In the genomic region with DNA sequence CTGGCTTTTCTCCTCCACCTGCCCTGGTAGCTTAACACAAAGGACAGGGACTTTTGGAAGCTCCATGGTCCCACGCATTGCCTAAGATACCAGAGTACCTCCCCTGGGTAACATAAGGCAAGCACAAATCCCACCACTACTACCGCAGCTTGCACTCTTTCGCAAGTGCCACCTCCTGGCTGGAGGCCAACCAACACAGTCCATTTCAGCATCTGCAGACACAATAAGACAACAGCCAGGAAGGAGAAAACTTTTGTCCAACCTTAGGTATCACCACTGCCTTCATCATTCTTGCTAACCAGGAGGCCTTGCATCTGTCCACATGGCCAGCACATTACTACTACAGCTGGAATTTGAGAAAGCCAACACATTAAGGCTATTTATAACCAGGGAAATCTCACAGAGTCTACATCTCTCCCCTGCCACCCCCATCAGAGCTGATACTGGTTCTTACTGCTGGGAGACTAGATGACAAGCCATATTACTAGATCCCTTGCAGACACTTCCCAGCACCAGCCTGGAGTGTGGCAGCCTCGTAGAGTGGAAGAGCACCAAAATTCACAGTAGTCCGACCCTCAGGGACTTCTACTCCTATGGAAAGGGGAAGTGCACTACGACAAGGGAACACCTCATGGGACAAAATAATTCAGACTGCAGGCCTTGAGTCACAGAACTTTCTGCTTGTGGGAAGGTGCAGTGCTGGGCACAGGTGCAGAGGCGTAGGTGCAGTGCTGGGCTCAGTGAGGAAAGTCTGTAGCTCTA, we compare ENCODE assay signal across 14 cellular contexts. TPM values are rescaled to one million over a fixed set of nuclear protein-coding genes. Genes with fewer than 3 reads are reported as not detected.
A peak's percentile ranks its signal among the peaks of the same experiment; 100 is the strongest.
DNase-seq lines count a peak whose midpoint lies in the region; ATAC-seq and TF ChIP-seq lines count a peak whose summit lies in the region.
"Had no signal": no experiment of that assay in that cellular context is flagged by ENCODE, and none has a peak within 500 bp of the region (broad histone marks: within the 10 kb centered on the region; RNA-seq: fewer than 3 reads in every experiment).

No MANE protein-coding gene starts in this region.

- DNase-seq in AG08396 (ENCODE audit: low spot score) (peak; percentile 14), HCEC 1CT (peak; percentile 44), SK-N-MC (ENCODE audit: low read depth, low spot score) (no peak), heart left ventricle (no peak), NCI-H2029 (lab: John Stamatoyannopoulos, UW) (no peak), NCI-H2227 treated with DMSO at 0.1 percent for 48 hours (lab: John Stamatoyannopoulos, UW) (no peak), mucosa of descending colon (no peak)
- no peak for DNase-seq in T-helper 2 cell treated with Interferon-gamma antibody and Interleukin-4, amounts not matched to agents 5 μg/mL and 100 μg/mL, for 36 hours (ENCODE audit: low spot score)
- DNase-seq: activated CD4-positive, alpha-beta T cell treated with anti-CD3 and anti-CD28 coated beads, Interleukin-2, amount 50 U/mL, for 1 hour; central memory CD4-positive, alpha-beta T cell; NCI-H1105 treated with DMSO at 0.1 percent for 48 hours; NCI-H526; substantia nigra; T-helper 1 cell had no signal

- TF ChIP-seq POLR2A in heart left ventricle (IDR thresholded peaks at IDR 0.05) = no peak

- peaks cover 5% of the 10 kb centered on the region for H3K4me1 Mint-ChIP-seq in T-helper 2 cell treated with Interferon-gamma antibody and Interleukin-4, amounts not matched to agents 5 μg/mL and 100 μg/mL, for 36 hours (ENCODE audit: low read depth)

- WGBS in heart left ventricle, 4 donors = 58 to 74% (median 65%) methylated on average over 7 of the region's 7 CpGs

- H3K4me3 Mint-ChIP-seq in T-helper 2 cell treated with Interferon-gamma antibody and Interleukin-4, amounts not matched to agents 5 μg/mL and 100 μg/mL, for 36 hours = no peak overlapping the region

- no peaks in the 10 kb centered on the region for H3K27me3 ChIP-seq in heart left ventricle

- intact Hi-C loops in heart left ventricle (cut with DNase I) = no loop called here
- intact Hi-C loops in mucosa of descending colon (cut with DNase I, micrococcal nuclease) = no loop called here

- H3K27me3 Mint-ChIP-seq in T-helper 2 cell treated with Interferon-gamma antibody and Interleukin-4, amounts not matched to agents 5 μg/mL and 100 μg/mL, for 36 hours (ENCODE audit: low read depth) = peaks cover 4% of the 10 kb centered on the region

- no peak overlapping the region for H3K9ac ChIP-seq in SK-N-MC (ENCODE audit: insufficient read length)

- TF ChIP-seq CTCF in heart left ventricle (IDR thresholded peaks at IDR 0.05) (no peak), mucosa of descending colon (IDR thresholded peaks at IDR 0.05) (no peak)

- ATAC-seq in heart left ventricle = peak in 3 of 4 donors; percentile 69 to 80 (median 79)
- ATAC-seq in mucosa of descending colon = no peak

- H3K27ac ChIP-seq in SK-N-MC = peak overlapping the region; percentile 37; the same call in 1 of the 2 replicates
- no peak overlapping the region for H3K27ac ChIP-seq in heart left ventricle

- peaks cover 3% of the 10 kb centered on the region for H3K36me3 Mint-ChIP-seq in T-helper 2 cell treated with Interferon-gamma antibody and Interleukin-4, amounts not matched to agents 5 μg/mL and 100 μg/mL, for 36 hours (ENCODE audit: low read depth)

- no peak overlapping the region for H3K27ac Mint-ChIP-seq in T-helper 2 cell treated with Interferon-gamma antibody and Interleukin-4, amounts not matched to agents 5 μg/mL and 100 μg/mL, for 36 hours

- no peak overlapping the region for H3K4me3 ChIP-seq in SK-N-MC
- no peak overlapping the region for H3K4me3 ChIP-seq in heart left ventricle
- H3K4me3 ChIP-seq in mucosa of descending colon = no peak overlapping the region

- H3K9me3 ChIP-seq in SK-N-MC (ENCODE audit: low read depth, low read length) (peaks cover 9% of the 10 kb centered on the region; the same call in 1 of the 2 replicates), heart left ventricle (peaks cover 0 to 34% (median 8%) of the 10 kb centered on the region in 12 donors), mucosa of descending colon (no peaks in the 10 kb centered on the region)

- H3K36me3 ChIP-seq in SK-N-MC (ENCODE audit: insufficient read depth, low read length) = no peaks in the 10 kb centered on the region
- H3K36me3 ChIP-seq in heart left ventricle = no peaks in the 10 kb centered on the region
- H3K36me3 ChIP-seq in mucosa of descending colon (ENCODE audit: low read depth) = no peaks in the 10 kb centered on the region

- H3K9me3 Mint-ChIP-seq in T-helper 2 cell treated with Interferon-gamma antibody and Interleukin-4, amounts not matched to agents 5 μg/mL and 100 μg/mL, for 36 hours = peaks cover 8% of the 10 kb centered on the region

- no peaks in the 10 kb centered on the region for H3K4me1 ChIP-seq in heart left ventricle
- no peaks in the 10 kb centered on the region for H3K4me1 ChIP-seq in mucosa of descending colon (ENCODE audit: low read depth)

RNA-seq across cellular contexts. Expression of a gene that starts 39.8 kb away (rescaled TPM):
- total RNA-seq in heart left ventricle = 10 to 100 TPM; 18.7 to 32.2 (median 24.9) TPM
- polyA plus RNA-seq in heart left ventricle = 10 to 100 TPM; 12.4 to 15.7 TPM
- total RNA-seq in mucosa of descending colon = 10 to 100 TPM; 48.1 to 59.5 (median 57.5) TPM

Comparison
In these comparisons a context has a peak if more than half of its experiments do, and no peak if none do; other contexts are left out.
1. DNase-seq: peak in AG08396 (single experiment) and HCEC 1CT (single experiment); none in SK-N-MC (single experiment), heart left ventricle (0 of 5), T-helper 2 cell treated with Interferon-gamma antibody and Interleukin-4, amounts not matched to agents 5 μg/mL and 100 μg/mL, for 36 hours (single experiment), NCI-H2029 (single experiment), NCI-H2227 treated with DMSO at 0.1 percent for 48 hours (single experiment) and mucosa of descending colon (0 of 3).